8 cellular contexts compared by ENCODE assay signal in the genomic region with DNA sequence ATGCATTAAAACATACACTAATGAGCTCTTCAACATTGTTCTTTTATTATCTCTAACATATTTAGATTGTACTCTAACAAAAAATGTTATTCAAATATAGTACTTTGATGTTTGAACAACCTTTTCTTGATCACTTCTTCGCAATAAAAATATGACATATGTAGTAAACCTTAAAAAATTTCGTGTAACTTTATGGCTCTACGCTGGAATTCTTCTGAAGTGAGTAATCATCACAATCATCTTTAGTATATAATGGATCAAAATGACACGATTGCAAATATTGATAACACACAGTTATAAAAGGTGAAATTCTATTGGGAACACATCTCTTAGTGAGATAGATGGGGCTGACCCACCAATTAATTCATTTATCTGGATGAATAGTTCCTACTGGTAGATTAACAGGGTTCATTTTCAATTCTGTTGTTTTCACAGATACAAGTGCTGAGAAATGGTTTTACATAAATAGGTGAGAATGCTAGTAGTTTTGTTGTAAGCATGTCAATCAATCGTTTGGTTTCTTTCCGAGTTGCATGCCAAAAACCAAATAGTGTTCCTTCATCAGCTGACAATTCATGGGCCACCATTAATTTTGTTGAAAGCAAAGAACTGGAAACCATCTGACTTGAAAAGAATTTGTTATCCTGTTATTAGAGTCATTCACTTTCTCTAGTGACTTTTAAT. TPM values are rescaled to one million over a fixed set of nuclear protein-coding genes. Genes with fewer than 3 reads are reported as not detected.
DNase-seq lines count a peak whose midpoint lies in the region; ATAC-seq lines count a peak whose summit lies in the region.

No MANE protein-coding gene starts in this region.

- no peak for ATAC-seq in activated CD8-positive, alpha-beta T cell treated with anti-CD3 and anti-CD28 coated beads, Interleukin-2, amount 10 ng/mL, durations not matched to agents 7 days and 5 days
- no peak for ATAC-seq in stimulated activated naive CD8-positive, alpha-beta T cell treated with anti-CD3 and anti-CD28 coated beads, Interleukin-15, amount 100 ng/mL, for 72 hours
- ATAC-seq in GM21786 (IDR thresholded peaks at IDR 0.05; ENCODE audit: unreplicated experiment), result no peak

- no peak for DNase-seq in activated CD4-positive, alpha-beta T cell treated with anti-CD3 and anti-CD28 coated beads, Interleukin-2, amount 10 ng/mL, durations not matched to agents 24 days and 14 days
- DNase-seq in activated CD4-positive, alpha-beta T cell treated with anti-CD3 and anti-CD28 coated beads, Interleukin-2, amount 50 U/mL, for 1 hour, result no peak
- no peak for DNase-seq in activated CD8-positive, alpha-beta T cell treated with anti-CD3 and anti-CD28 coated beads, Interleukin-2, amount 10 ng/mL, durations not matched to agents 7 days and 5 days
- no peak for DNase-seq in stimulated activated naive CD8-positive, alpha-beta T cell treated with anti-CD3 and anti-CD28 coated beads, Interleukin-15, amount 100 ng/mL, for 72 hours
- no peak for DNase-seq in NCI-H2227 treated with DMSO at 0.1 percent for 48 hours (lab: John Stamatoyannopoulos, UW)
- no peak for DNase-seq in Kasumi-1 (lab: John Stamatoyannopoulos, UW)

- peaks cover 25% of the 10 kb centered on the region for H3K36me3 Mint-ChIP-seq in activated CD4-positive, alpha-beta T cell treated with anti-CD3 and anti-CD28 coated beads, Interleukin-2, amount 10 ng/mL, durations not matched to agents 24 days and 14 days (ENCODE audit: low read depth)
- H3K36me3 Mint-ChIP-seq in activated CD8-positive, alpha-beta T cell treated with anti-CD3 and anti-CD28 coated beads, Interleukin-2, amount 10 ng/mL, durations not matched to agents 7 days and 5 days (ENCODE audit: low read depth), result peaks cover 31% of the 10 kb centered on the region

- peaks cover 8% of the 10 kb centered on the region for H3K36me3 ChIP-seq in iPS-15b (ENCODE audit: control insufficient read depth, insufficient read depth, low read length)

- no peaks in the 10 kb centered on the region for H3K9me3 ChIP-seq in iPS-15b (ENCODE audit: control insufficient read depth, insufficient read depth, low read length)

- H3K27me3 Mint-ChIP-seq in activated CD4-positive, alpha-beta T cell treated with anti-CD3 and anti-CD28 coated beads, Interleukin-2, amount 10 ng/mL, durations not matched to agents 24 days and 14 days, result no peaks in the 10 kb centered on the region
- no peaks in the 10 kb centered on the region for H3K27me3 Mint-ChIP-seq in activated CD8-positive, alpha-beta T cell treated with anti-CD3 and anti-CD28 coated beads, Interleukin-2, amount 10 ng/mL, durations not matched to agents 7 days and 5 days (ENCODE audit: low read depth)
- H3K27me3 Mint-ChIP-seq in stimulated activated naive CD8-positive, alpha-beta T cell treated with anti-CD3 and anti-CD28 coated beads, Interleukin-15, amount 100 ng/mL, for 72 hours, result no peaks in the 10 kb centered on the region

- CTCF ChIA-PET in activated CD8-positive, alpha-beta T cell treated with anti-CD3 and anti-CD28 coated beads, Interleukin-2, amount 10 ng/mL, durations not matched to agents 7 days and 5 days (lab: Charles Lee), result interaction anchor here (1.4 to 3.0 kb wide), 4 partner anchors 58 to 217 kb away, joined by 3 to 15 read pairs (median 6); a partner anchor contains a TSS

- H3K9ac ChIP-seq in iPS-15b (ENCODE audit: low read depth, low read length), result peak overlapping the region; percentile 82

- no peaks in the 10 kb centered on the region for H3K9me3 Mint-ChIP-seq in activated CD4-positive, alpha-beta T cell treated with anti-CD3 and anti-CD28 coated beads, Interleukin-2, amount 10 ng/mL, durations not matched to agents 24 days and 14 days
- no peaks in the 10 kb centered on the region for H3K9me3 Mint-ChIP-seq in activated CD8-positive, alpha-beta T cell treated with anti-CD3 and anti-CD28 coated beads, Interleukin-2, amount 10 ng/mL, durations not matched to agents 7 days and 5 days (ENCODE audit: insufficient read depth)
- no peaks in the 10 kb centered on the region for H3K9me3 Mint-ChIP-seq in stimulated activated naive CD8-positive, alpha-beta T cell treated with anti-CD3 and anti-CD28 coated beads, Interleukin-15, amount 100 ng/mL, for 72 hours

- no peaks in the 10 kb centered on the region for H3K27me3 ChIP-seq in iPS-15b (ENCODE audit: control insufficient read depth, insufficient read depth, low read length)

- peaks cover 26% of the 10 kb centered on the region for H3K4me1 Mint-ChIP-seq in activated CD4-positive, alpha-beta T cell treated with anti-CD3 and anti-CD28 coated beads, Interleukin-2, amount 10 ng/mL, durations not matched to agents 24 days and 14 days
- peaks cover 57% of the 10 kb centered on the region for H3K4me1 Mint-ChIP-seq in activated CD8-positive, alpha-beta T cell treated with anti-CD3 and anti-CD28 coated beads, Interleukin-2, amount 10 ng/mL, durations not matched to agents 7 days and 5 days (ENCODE audit: low read depth)
- H3K4me1 Mint-ChIP-seq in stimulated activated naive CD8-positive, alpha-beta T cell treated with anti-CD3 and anti-CD28 coated beads, Interleukin-15, amount 100 ng/mL, for 72 hours, result peaks cover 30% of the 10 kb centered on the region

- peak overlapping the region; percentile 70 for H3K4me3 ChIP-seq in iPS-15b (ENCODE audit: low read depth, low read length)

- intact Hi-C loops in activated CD4-positive, alpha-beta T cell treated with anti-CD3 and anti-CD28 coated beads, Interleukin-2, amount 10 ng/mL, durations not matched to agents 24 days and 14 days (cut with micrococcal nuclease), result loop anchor here (1.0 to 5.0 kb wide), 4 partner anchors 15 to 116 kb away; a partner anchor contains a TSS

- POLR2A ChIA-PET in activated CD8-positive, alpha-beta T cell treated with anti-CD3 and anti-CD28 coated beads, Interleukin-2, amount 10 ng/mL, durations not matched to agents 7 days and 5 days (lab: Charles Lee), result interaction anchor here (0.7 to 1.9 kb wide), 8 partner anchors 10 to 192 kb away, joined by 3 to 21 read pairs (median 3); a partner anchor contains a TSS

- H3K27ac Mint-ChIP-seq in activated CD4-positive, alpha-beta T cell treated with anti-CD3 and anti-CD28 coated beads, Interleukin-2, amount 10 ng/mL, durations not matched to agents 24 days and 14 days, result peak overlapping the region; percentile 76
- H3K27ac Mint-ChIP-seq in activated CD8-positive, alpha-beta T cell treated with anti-CD3 and anti-CD28 coated beads, Interleukin-2, amount 10 ng/mL, durations not matched to agents 7 days and 5 days, result peak overlapping the region; percentile 100
- H3K27ac Mint-ChIP-seq in stimulated activated naive CD8-positive, alpha-beta T cell treated with anti-CD3 and anti-CD28 coated beads, Interleukin-15, amount 100 ng/mL, for 72 hours, result peak overlapping the region; percentile 99 to 100

- H3K4me3 Mint-ChIP-seq in activated CD4-positive, alpha-beta T cell treated with anti-CD3 and anti-CD28 coated beads, Interleukin-2, amount 10 ng/mL, durations not matched to agents 24 days and 14 days, result peak overlapping the region; percentile 87
- H3K4me3 Mint-ChIP-seq in activated CD8-positive, alpha-beta T cell treated with anti-CD3 and anti-CD28 coated beads, Interleukin-2, amount 10 ng/mL, durations not matched to agents 7 days and 5 days, result peak overlapping the region; percentile 99
- H3K4me3 Mint-ChIP-seq in stimulated activated naive CD8-positive, alpha-beta T cell treated with anti-CD3 and anti-CD28 coated beads, Interleukin-15, amount 100 ng/mL, for 72 hours, result peak overlapping the region; percentile 89 to 90

- no peaks in the 10 kb centered on the region for H3K4me1 ChIP-seq in iPS-15b (ENCODE audit: control insufficient read depth, insufficient read depth, low read length)

RNA-seq across cellular contexts. Expression of a gene that starts 1.5 kb away (rescaled TPM):
- 50.4 and 50.8 TPM in 2 replicates for total RNA-seq in activated CD4-positive, alpha-beta T cell treated with anti-CD3 and anti-CD28 coated beads, Interleukin-2, amount 10 ng/mL, durations not matched to agents 24 days and 14 days
- total RNA-seq in activated CD8-positive, alpha-beta T cell treated with anti-CD3 and anti-CD28 coated beads, Interleukin-2, amount 10 ng/mL, durations not matched to agents 7 days and 5 days, result 10 to 100 TPM; 28.9 to 29.8 TPM

RNA-seq across cellular contexts. Expression of a gene that starts 8.8 kb away (rescaled TPM):
- total RNA-seq in activated CD4-positive, alpha-beta T cell treated with anti-CD3 and anti-CD28 coated beads, Interleukin-2, amount 10 ng/mL, durations not matched to agents 24 days and 14 days, result not detected in 2 replicates
- total RNA-seq in activated CD8-positive, alpha-beta T cell treated with anti-CD3 and anti-CD28 coated beads, Interleukin-2, amount 10 ng/mL, durations not matched to agents 7 days and 5 days, result not detected
